8 cellular contexts compared by ENCODE assay signal in genomic region chr3:141828487-141829284, GRCh38. TPM values are rescaled to one million over a fixed set of nuclear protein-coding genes. Genes with fewer than 3 reads are reported as not detected.
A peak's percentile ranks its signal among the peaks of the same experiment; 100 is the strongest.
DNase-seq lines count a peak whose midpoint lies in the region; ATAC-seq and TF ChIP-seq lines count a peak whose summit lies in the region.

No MANE protein-coding gene starts in this region.

- WGBS in mammary epithelial cell (ENCODE audit: low coverage, missing lambda C conversion rate): 0% methylated on average over 2 of the region's 2 CpGs
- 12 to 20% methylated on average over 2 of the region's 2 CpGs for WGBS in lower leg skin, 2 donors

- no peak overlapping the region for H3K4me3 Mint-ChIP-seq in activated T-helper 17 cell treated with anti-CD3 and anti-CD28 coated beads, Interleukin-2, amount 50 U/mL, for 72 hours

- H2AFZ ChIP-seq in mammary epithelial cell (ENCODE audit: low read depth, low read length): peak overlapping the region; percentile 6

- peak; percentile 91 for DNase-seq in DMS 273 treated with DMSO at 0.1 percent for 48 hours (lab: John Stamatoyannopoulos, UW)
- peak; percentile 68 for DNase-seq in NCI-H1694 treated with DMSO at 0.1 percent for 48 hours (lab: John Stamatoyannopoulos, UW)
- DNase-seq in mammary epithelial cell: peak; percentile 79
- DNase-seq in lower leg skin (ENCODE audit: low spot score in 2 of 2): peak; percentile 83 to 92
- no peak for DNase-seq in putamen (ENCODE audit: low spot score)
- no peak for DNase-seq in activated CD4-positive, alpha-beta T cell treated with anti-CD3 and anti-CD28 coated beads for 1 hour

- peak overlapping the region; percentile 52 for H3K4me2 ChIP-seq in mammary epithelial cell (ENCODE audit: insufficient read depth, low read depth, low read length)

- in situ Hi-C loops in mammary epithelial cell (cut with MboI; ENCODE audit: low sequenced_read_pairs in 2 of 2): no loop called here

- TF ChIP-seq POLR2A in lower leg skin (IDR thresholded peaks at IDR 0.05): no peak

- no peak for ATAC-seq in GM21360 (IDR thresholded peaks at IDR 0.05; ENCODE audit: unreplicated experiment)
- ATAC-seq in activated T-helper 17 cell treated with anti-CD3 and anti-CD28 coated beads, Interleukin-2, amount 50 U/mL, for 72 hours (replicated peaks): no peak

- H3K36me3 ChIP-seq in mammary epithelial cell (ENCODE audit: insufficient read depth, low read length): no peaks in the 10 kb centered on the region

- H3K4me1 ChIP-seq in mammary epithelial cell (ENCODE audit: insufficient read depth, low read length): peaks cover 41% of the 10 kb centered on the region

- dilution Hi-C loops in mammary epithelial cell (cut with HindIII; ENCODE audit: low sequenced_read_pairs): no loop called here

- CTCF ChIA-PET in mammary epithelial cell (lab: Charles Lee; ENCODE audit: low non-redundant PET): no interaction called here

- H3K27ac Mint-ChIP-seq in activated T-helper 17 cell treated with anti-CD3 and anti-CD28 coated beads, Interleukin-2, amount 50 U/mL, for 72 hours: no peak overlapping the region

- H3K27me3 Mint-ChIP-seq in activated T-helper 17 cell treated with anti-CD3 and anti-CD28 coated beads, Interleukin-2, amount 50 U/mL, for 72 hours: no peaks in the 10 kb centered on the region

- H3K79me2 ChIP-seq in mammary epithelial cell (ENCODE audit: insufficient read depth, low read length): no peaks in the 10 kb centered on the region

- H3K4me3 ChIP-seq in mammary epithelial cell (replicated peaks in 1 of 3; ENCODE audit: insufficient read depth in 1 of 3, low read depth in 2 of 3, low read length in 3 of 3) (peak overlapping the region in 1 of 3 experiments; percentile 2), lower leg skin (ENCODE audit: low read depth, poor library complexity, severe bottlenecking) (no peak overlapping the region)

- no peaks in the 10 kb centered on the region for H4K20me1 ChIP-seq in mammary epithelial cell (ENCODE audit: insufficient read depth, low read length)

- intact Hi-C loops in mammary epithelial cell (cut with micrococcal nuclease) (no loop called here), lower leg skin (cut with DNase I; ENCODE audit: low total_unique reads) (no loop called here)

- no peaks in the 10 kb centered on the region for H3K9me3 ChIP-seq in mammary epithelial cell (replicated peaks; ENCODE audit: insufficient read depth, low read length)

- no peaks in the 10 kb centered on the region for H3K36me3 Mint-ChIP-seq in activated T-helper 17 cell treated with anti-CD3 and anti-CD28 coated beads, Interleukin-2, amount 50 U/mL, for 72 hours (ENCODE audit: low read depth)

- H3K4me1 Mint-ChIP-seq in activated T-helper 17 cell treated with anti-CD3 and anti-CD28 coated beads, Interleukin-2, amount 50 U/mL, for 72 hours: no peaks in the 10 kb centered on the region

- H3K9ac ChIP-seq in mammary epithelial cell (ENCODE audit: insufficient read depth, low read length): no peak overlapping the region

- H3K27me3 ChIP-seq in mammary epithelial cell (ENCODE audit: insufficient read depth, low read length): no peaks in the 10 kb centered on the region

- H3K27ac ChIP-seq in mammary epithelial cell (ENCODE audit: insufficient read depth, low read depth, low read length): peak overlapping the region; percentile 88

- no peaks in the 10 kb centered on the region for H3K9me3 Mint-ChIP-seq in activated T-helper 17 cell treated with anti-CD3 and anti-CD28 coated beads, Interleukin-2, amount 50 U/mL, for 72 hours

- BruUV-seq in mammary epithelial cell (replicated peaks; lab: Mats Ljungman, UMichigan): no TSS peak

- TF ChIP-seq CTCF in mammary epithelial cell (conservative IDR thresholded peaks at IDR 0.05 in 1 of 2, IDR thresholded peaks at IDR 0.05 in 1 of 2; ENCODE audit: extremely low read depth in 1 of 2, insufficient read depth in 1 of 2, low read depth in 1 of 2, low read length in 2 of 2) (no peak), lower leg skin (IDR thresholded peaks at IDR 0.05) (no peak)

RNA-seq across cellular contexts. Expression of gene ATP1B3, which starts 47.8 kb away (rescaled TPM):
- total RNA-seq in mammary epithelial cell (100 to 1,000 TPM in 1 of 2 donors, 10 to 100 TPM in 1; 64.8 to 159 TPM), lower leg skin (100 to 1,000 TPM; 120 to 161 (median 140) TPM)
- polyA plus RNA-seq in mammary epithelial cell: 245 TPM
- polyA minus RNA-seq in mammary epithelial cell: 327 TPM
- total RNA-seq in activated T-helper 17 cell treated with anti-CD3 and anti-CD28 coated beads, Interleukin-2, amount 50 U/mL, for 72 hours: 100 to 1,000 TPM in 1 of 2 donors, 10 to 100 TPM in 1; 93.6 to 194 TPM

Comparison
In these comparisons a context has a peak if more than half of its experiments do, and no peak if none do; other contexts are left out.
1. DNase-seq: peak in DMS 273 treated with DMSO at 0.1 percent for 48 hours (single experiment), NCI-H1694 treated with DMSO at 0.1 percent for 48 hours (single experiment), mammary epithelial cell (single experiment) and lower leg skin (2 of 2); none in putamen (single experiment) and activated CD4-positive, alpha-beta T cell treated with anti-CD3 and anti-CD28 coated beads for 1 hour (single experiment).